ENCODE assay signal across 8 cellular contexts in genomic region chr12:79933580-79934264, GRCh38. TPM values are rescaled to one million over a fixed set of nuclear protein-coding genes. Genes with fewer than 3 reads are reported as not detected.
DNase-seq lines count a peak whose midpoint lies in the region; ATAC-seq and TF ChIP-seq lines count a peak whose summit lies in the region.

No MANE protein-coding gene starts in this region.

- H3K4me1 Mint-ChIP-seq in endothelial cell (ENCODE audit: unreplicated experiment), result peaks cover 40% of the 10 kb centered on the region

- H3K36me3 Mint-ChIP-seq in endothelial cell (ENCODE audit: low read depth, unreplicated experiment), result peaks cover 12% of the 10 kb centered on the region

- H3K4me1 ChIP-seq in muscle layer of duodenum (ENCODE audit: control insufficient read depth in 1 of 2, insufficient read depth in 2 of 2, low read length in 2 of 2), result peaks cover 4 to 7% of the 10 kb centered on the region in 2 donors

- no peaks in the 10 kb centered on the region for H3K27me3 ChIP-seq in muscle layer of duodenum (ENCODE audit: low read depth, low read length)

- H3K27me3 Mint-ChIP-seq in endothelial cell (ENCODE audit: unreplicated experiment), result peaks cover 17% of the 10 kb centered on the region

- H3K4me3 ChIP-seq in muscle layer of duodenum (ENCODE audit: low read depth in 1 of 2, low read length in 2 of 2), result peak overlapping the region; percentile 97 to 99

- H3K9me3 Mint-ChIP-seq in endothelial cell (ENCODE audit: unreplicated experiment), result no peaks in the 10 kb centered on the region

- ATAC-seq in HG03097 (IDR thresholded peaks at IDR 0.05; ENCODE audit: low FRiP score, unreplicated experiment) (peak; percentile 11), GM21360 (IDR thresholded peaks at IDR 0.05; ENCODE audit: unreplicated experiment) (no peak)

- H3K27ac ChIP-seq in muscle layer of duodenum (ENCODE audit: low read length), result peak overlapping the region; percentile 100

- no peak for TF ChIP-seq CTCF in endothelial cell (IDR thresholded peaks at IDR 0.05; ENCODE audit: unreplicated experiment)

- DNase-seq in NK-92 treated with Interleukin-12 subunit alpha and Interleukin-12 subunit beta, amount 100 ng/mL, for 24 hours (lab: John Stamatoyannopoulos, UW), result peak; percentile 3
- DNase-seq in NK-92 (lab: John Stamatoyannopoulos, UW; ENCODE audit: unreplicated experiment) (no peak), SW480 (ENCODE audit: low spot score) (peak; percentile 4), endothelial cell (ENCODE audit: low spot score) (peak; percentile 8), 8988T (no peak)

- H3K9me3 ChIP-seq in muscle layer of duodenum (ENCODE audit: control insufficient read depth in 1 of 2, low read length in 2 of 2), result no peaks in the 10 kb centered on the region

- peak overlapping the region; percentile 100 for H3K27ac Mint-ChIP-seq in endothelial cell (ENCODE audit: unreplicated experiment)

- peaks cover 0 to 10% of the 10 kb centered on the region in 2 donors for H3K36me3 ChIP-seq in muscle layer of duodenum (ENCODE audit: control insufficient read depth in 1 of 2, insufficient read depth in 2 of 2, low read length in 2 of 2)

- peak overlapping the region; percentile 96 for H3K4me3 Mint-ChIP-seq in endothelial cell (ENCODE audit: unreplicated experiment)

RNA-seq across cellular contexts. Expression of gene PPP1R12A, which starts 1.2 kb away (rescaled TPM):
- total RNA-seq in endothelial cell (ENCODE audit: unreplicated experiment), result 109 TPM

Comparison
In these comparisons a context has a peak if more than half of its experiments do, and no peak if none do; other contexts are left out.
1. DNase-seq: peak in NK-92 treated with Interleukin-12 subunit alpha and Interleukin-12 subunit beta, amount 100 ng/mL, for 24 hours (single experiment), SW480 (single experiment) and endothelial cell (single experiment); none in NK-92 (single experiment) and 8988T (single experiment).